6 cellular contexts compared by ENCODE assay signal in the genomic region with DNA sequence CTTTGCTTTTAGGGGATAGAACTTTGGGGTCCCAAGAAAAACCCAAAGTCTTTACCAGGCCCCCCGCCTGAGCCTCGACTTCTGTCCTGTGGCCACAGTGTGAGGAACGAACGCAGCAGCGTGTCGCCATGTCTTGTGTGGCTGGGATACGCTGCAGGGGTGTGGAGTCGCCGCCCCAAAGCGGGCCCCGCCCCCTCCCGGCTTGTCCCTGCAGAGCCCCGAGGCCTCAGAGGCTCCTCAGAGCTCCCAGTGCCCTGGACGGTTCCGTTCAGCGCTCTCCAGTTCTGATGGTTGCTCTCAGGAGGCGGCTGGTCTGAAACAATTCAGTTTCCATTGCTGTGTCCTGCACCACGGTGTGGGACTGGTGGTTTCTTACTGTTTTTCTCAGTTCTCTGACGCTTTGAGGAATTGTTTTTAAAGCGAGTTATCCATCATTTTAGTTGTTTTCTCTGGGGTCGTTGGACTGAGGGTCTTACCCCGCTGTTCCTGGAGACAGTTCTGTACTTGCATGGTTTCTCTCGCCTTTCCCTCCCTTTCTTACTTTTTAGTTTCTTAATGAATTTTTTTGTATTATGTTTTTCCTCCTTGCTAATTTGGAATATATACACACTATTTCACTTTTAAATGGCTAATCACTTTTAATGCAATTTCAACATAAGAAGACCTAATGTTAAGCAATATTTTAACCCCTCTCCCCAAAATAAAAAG. TPM values are rescaled to one million over a fixed set of nuclear protein-coding genes. Genes with fewer than 3 reads are reported as not detected.
DNase-seq lines count a peak whose midpoint lies in the region; ATAC-seq, FAIRE-seq and TF ChIP-seq lines count a peak whose summit lies in the region.

No MANE protein-coding gene starts in this region.

- peak overlapping the region; percentile 67 for H3K4me2 ChIP-seq in neural progenitor cell

- DNase-seq in OCI-M1 (lab: John Stamatoyannopoulos, UW) (peak; percentile 64), MCF 10A (ENCODE audit: unreplicated experiment) (peak; percentile 38), neural progenitor cell (ENCODE audit: low spot score) (peak; percentile 82), H54 (ENCODE audit: insufficient read length, low spot score) (no peak)

- H3K4me3 Mint-ChIP-seq in MCF 10A (ENCODE audit: unreplicated experiment) = peak overlapping the region; percentile 14
- H3K4me3 Mint-ChIP-seq in neural progenitor cell = peak overlapping the region; percentile 9

- H3K9ac ChIP-seq in neural progenitor cell = no peak overlapping the region

- TF ChIP-seq POLR2A in H54 (IDR thresholded peaks at IDR 0.05; ENCODE audit: low read depth, low read length) = no peak

- BruUV-seq in MCF 10A (replicated peaks; lab: Mats Ljungman, UMichigan) = no TSS peak

- no peak for FAIRE-seq in H54 (lab: Jason Lieb, UNC)

- H3K27me3 ChIP-seq in ACC112 (ENCODE audit: insufficient read depth, low read length) = no peaks in the 10 kb centered on the region
- H3K27me3 ChIP-seq in neural progenitor cell = peaks cover 41% of the 10 kb centered on the region

- no peaks in the 10 kb centered on the region for H3K36me3 ChIP-seq in ACC112 (ENCODE audit: insufficient read depth, low read length)
- no peaks in the 10 kb centered on the region for H3K36me3 ChIP-seq in neural progenitor cell

- H3K27me3 Mint-ChIP-seq in MCF 10A (ENCODE audit: insufficient read depth, unreplicated experiment) (no peaks in the 10 kb centered on the region), neural progenitor cell (ENCODE audit: insufficient read depth, low read depth) (peaks cover 14% of the 10 kb centered on the region)

- no peak overlapping the region for H3K27ac Mint-ChIP-seq in MCF 10A (ENCODE audit: low read depth, unreplicated experiment)
- H3K27ac Mint-ChIP-seq in neural progenitor cell = no peak overlapping the region

- H3K4me3 ChIP-seq in ACC112 (ENCODE audit: low read depth, low read length) (peak overlapping the region; percentile 90), neural progenitor cell (peak overlapping the region; percentile 17)

- no peaks in the 10 kb centered on the region for H3K4me1 Mint-ChIP-seq in MCF 10A (ENCODE audit: insufficient read depth, unreplicated experiment)
- peaks cover 12% of the 10 kb centered on the region for H3K4me1 Mint-ChIP-seq in neural progenitor cell

- ATAC-seq in GM19023 (IDR thresholded peaks at IDR 0.05; ENCODE audit: unreplicated experiment) = no peak

- H2AFZ ChIP-seq in ACC112 (ENCODE audit: low read length, unreplicated experiment) (peak overlapping the region; percentile 53), neural progenitor cell (replicated peaks) (peak overlapping the region; percentile 70)

- TF ChIP-seq CTCF in MCF 10A (IDR thresholded peaks at IDR 0.05; ENCODE audit: unreplicated experiment) = no peak
- no peak for TF ChIP-seq CTCF in neural progenitor cell (IDR thresholded peaks at IDR 0.05)

- H3K79me2 ChIP-seq in ACC112 (ENCODE audit: control insufficient read depth, insufficient read depth, low read length, unreplicated experiment) (peaks cover 4% of the 10 kb centered on the region), neural progenitor cell (ENCODE audit: low read depth) (no peaks in the 10 kb centered on the region)

- peaks cover 19% of the 10 kb centered on the region for H3K4me1 ChIP-seq in ACC112 (ENCODE audit: control insufficient read depth, insufficient read depth, low read length, unreplicated experiment)
- H3K4me1 ChIP-seq in neural progenitor cell = peaks cover 14% of the 10 kb centered on the region

- no peaks in the 10 kb centered on the region for H4K20me1 ChIP-seq in neural progenitor cell (ENCODE audit: low read depth)

- peaks cover 14% of the 10 kb centered on the region for H3F3A ChIP-seq in neural progenitor cell (ENCODE audit: low read depth)

- intact Hi-C loops in MCF 10A (cut with micrococcal nuclease) = no loop called here

- CTCF ChIA-PET in MCF 10A (lab: Yijun Ruan, JAX) = no interaction called here

- H3K27ac ChIP-seq in ACC112 (ENCODE audit: low read depth, low read length) (no peak overlapping the region), neural progenitor cell (no peak overlapping the region)

- H3K9me3 ChIP-seq in neural progenitor cell (ENCODE audit: low read depth) = no peaks in the 10 kb centered on the region

- H3K36me3 Mint-ChIP-seq in MCF 10A (ENCODE audit: insufficient read depth, unreplicated experiment) (no peaks in the 10 kb centered on the region), neural progenitor cell (no peaks in the 10 kb centered on the region)

- POLR2A ChIA-PET in MCF 10A (lab: Yijun Ruan, JAX) = interaction anchor here (1.0 kb wide), 1 partner anchor 25 kb away, joined by 4 read pairs; no protein-coding TSS in a partner anchor

- no peaks in the 10 kb centered on the region for H3K9me3 Mint-ChIP-seq in MCF 10A (ENCODE audit: unreplicated experiment)
- H3K9me3 Mint-ChIP-seq in neural progenitor cell = no peaks in the 10 kb centered on the region

RNA-seq across cellular contexts. Expression of gene IDUA, which starts 1.6 kb away (rescaled TPM):
- 35.0 and 35.1 TPM in 2 replicates for total RNA-seq in MCF 10A (2022)
- 0.47 and 10.7 TPM in 2 replicates for total RNA-seq in neural progenitor cell (ENCODE audit: low replicate concordance)

RNA-seq across cellular contexts. Expression of gene SLC26A1, which starts 7.9 kb away (rescaled TPM):
- total RNA-seq in MCF 10A (2022) (0.10 and 0.16 TPM in 2 replicates), neural progenitor cell (ENCODE audit: low replicate concordance) (0.19 TPM in 1 of 2 replicates, not detected in the other)

RNA-seq across cellular contexts. Expression of gene DGKQ, which starts 11.9 kb away (rescaled TPM):
- total RNA-seq in MCF 10A (2022) (15.9 and 17.4 TPM in 2 replicates), neural progenitor cell (ENCODE audit: low replicate concordance) (5.1 and 16.0 TPM in 2 replicates)

RNA-seq across cellular contexts. Expression of gene FGFRL1, which starts 26.1 kb away (rescaled TPM):
- 33.5 and 33.6 TPM in 2 replicates for total RNA-seq in MCF 10A (2022)
- total RNA-seq in neural progenitor cell (ENCODE audit: low replicate concordance) = 9.6 and 27.4 TPM in 2 replicates

RNA-seq across cellular contexts. Expression of gene TMEM175, which starts 53.0 kb away (rescaled TPM):
- total RNA-seq in MCF 10A (2022) = 22.5 and 28.9 TPM in 2 replicates
- total RNA-seq in neural progenitor cell (ENCODE audit: low replicate concordance) = 4.4 and 10.1 TPM in 2 replicates
